22 cellular contexts compared by ENCODE assay signal in the genomic region with DNA sequence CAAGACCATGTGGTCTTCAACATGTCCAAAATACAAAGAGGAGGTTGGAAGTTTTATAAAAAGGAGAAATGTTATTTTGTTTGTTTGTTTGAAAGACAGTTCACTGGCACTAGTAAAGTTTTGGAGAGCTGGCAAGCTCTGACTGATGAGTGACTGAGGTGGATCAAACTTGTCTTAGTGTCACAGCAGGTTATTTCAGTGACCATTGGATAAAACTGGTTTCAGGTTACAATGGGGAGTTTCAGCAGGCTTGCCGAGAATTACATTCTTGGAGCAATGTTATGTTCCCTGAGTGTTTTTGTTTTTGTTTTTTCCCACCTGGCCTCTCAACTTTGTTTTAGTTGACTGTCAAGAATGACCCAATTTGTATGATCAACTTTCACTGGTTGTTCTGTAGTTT.
"Had no signal": no experiment of that assay in that cellular context is flagged by ENCODE, and none has a peak within 500 bp of the region (broad histone marks: within the 10 kb centered on the region; RNA-seq: fewer than 3 reads in every experiment).

No MANE protein-coding gene starts in this region.

- H3K27ac ChIP-seq: breast epithelium, SK-N-MC, VCaP had no signal

- H3K27ac Mint-ChIP-seq: activated CD4-positive, alpha-beta memory T cell treated with anti-CD3 and anti-CD28 coated beads, Interleukin-2, amount 10 ng/mL, durations not matched to agents 7 days and 5 days; activated CD4-positive, alpha-beta T cell treated with anti-CD3 and anti-CD28 coated beads for 36 hours; activated naive CD4-positive, alpha-beta T cell treated with anti-CD3 and anti-CD28 coated beads, Interleukin-2, amount 50 U/mL, for 24 hours; activated T-cell treated with anti-CD3 and anti-CD28 coated beads, Interleukin-2, amount 50 U/mL, for 72 hours; T-cell had no signal

- H3K4me1 ChIP-seq: breast epithelium had no signal

- H3K36me3 Mint-ChIP-seq: activated naive CD4-positive, alpha-beta T cell treated with anti-CD3 and anti-CD28 coated beads, Interleukin-2, amount 50 U/mL, for 24 hours; T-cell had no signal

- H3K4me1 Mint-ChIP-seq: activated CD4-positive, alpha-beta memory T cell treated with anti-CD3 and anti-CD28 coated beads, Interleukin-2, amount 10 ng/mL, durations not matched to agents 7 days and 5 days; activated CD4-positive, alpha-beta T cell treated with anti-CD3 and anti-CD28 coated beads for 36 hours; activated naive CD4-positive, alpha-beta T cell treated with anti-CD3 and anti-CD28 coated beads, Interleukin-2, amount 50 U/mL, for 24 hours; T-cell had no signal

- H3K9me3 Mint-ChIP-seq: activated naive CD4-positive, alpha-beta T cell treated with anti-CD3 and anti-CD28 coated beads, Interleukin-2, amount 50 U/mL, for 24 hours had no signal

- H3K27me3 ChIP-seq: breast epithelium had no signal

- DNase-seq: activated CD4-positive, alpha-beta memory T cell treated with anti-CD3 and anti-CD28 coated beads, Interleukin-2, amount 10 ng/mL, durations not matched to agents 7 days and 5 days; activated CD4-positive, alpha-beta T cell treated with anti-CD3 and anti-CD28 coated beads for 36 hours; activated CD4-positive, alpha-beta T cell treated with anti-CD3 and anti-CD28 coated beads, Interleukin-2, amount 50 U/mL, for 1 hour; activated naive CD4-positive, alpha-beta T cell; activated T-cell treated with anti-CD3 and anti-CD28 coated beads, Interleukin-2, amount 50 U/mL, for 72 hours; aorta; central memory CD4-positive, alpha-beta T cell; MG63; MV-4-11; NCI-H1092 treated with DMSO at 0.1 percent for 48 hours; NCI-H1436 treated with DMSO at 0.1 percent for 48 hours; NCI-H187; NCI-H2081; NCI-H446; NCI-H524; SIG-M5; T-cell; T-helper 2 cell had no signal

- H3K4me3 ChIP-seq: breast epithelium, MG63, SK-N-MC had no signal

- H3K36me3 ChIP-seq: breast epithelium, MG63 had no signal

- H3K4me3 Mint-ChIP-seq: activated CD4-positive, alpha-beta memory T cell treated with anti-CD3 and anti-CD28 coated beads, Interleukin-2, amount 10 ng/mL, durations not matched to agents 7 days and 5 days; activated CD4-positive, alpha-beta T cell treated with anti-CD3 and anti-CD28 coated beads for 36 hours; activated naive CD4-positive, alpha-beta T cell treated with anti-CD3 and anti-CD28 coated beads, Interleukin-2, amount 50 U/mL, for 24 hours; activated T-cell treated with anti-CD3 and anti-CD28 coated beads, Interleukin-2, amount 50 U/mL, for 72 hours; T-cell had no signal
